13 cellular contexts compared by ENCODE assay signal in the genomic region with DNA sequence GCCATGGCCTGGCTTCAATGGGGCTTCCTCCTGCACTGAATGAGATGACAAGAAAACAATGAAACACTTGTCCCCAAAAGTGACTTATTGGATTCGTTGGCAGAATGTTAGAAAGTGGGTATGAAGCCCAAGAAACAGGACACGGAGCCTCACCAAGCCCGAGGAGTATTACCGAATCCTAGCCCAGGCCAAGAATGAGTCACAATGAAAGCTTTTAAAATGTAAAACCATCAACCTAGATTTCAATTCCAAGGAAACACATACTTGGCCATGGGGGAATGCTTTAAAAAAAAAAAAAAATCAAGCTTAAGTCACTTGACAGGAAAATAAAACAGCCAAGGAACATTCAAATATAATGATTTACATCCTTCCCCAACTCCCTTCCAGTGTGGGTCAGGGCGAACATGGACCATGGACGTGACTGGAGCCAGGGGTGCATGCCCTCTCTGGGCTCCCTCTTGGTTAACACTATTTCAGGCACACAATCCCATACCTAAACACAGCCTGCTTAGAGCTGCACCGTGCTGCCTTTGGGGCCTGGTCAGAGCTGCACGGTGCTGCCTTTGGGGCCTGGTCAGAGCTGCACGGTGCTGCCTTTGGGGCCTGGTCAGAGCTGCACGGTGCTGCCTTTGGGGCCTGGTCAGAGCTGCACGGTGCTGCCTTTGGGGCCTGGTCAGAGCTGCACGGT. TPM values are rescaled to one million over a fixed set of nuclear protein-coding genes. Genes with fewer than 3 reads are reported as not detected.
A peak's percentile ranks its signal among the peaks of the same experiment; 100 is the strongest.
DNase-seq lines count a peak whose midpoint lies in the region; ATAC-seq, FAIRE-seq and TF ChIP-seq lines count a peak whose summit lies in the region.
"Had no signal": no experiment of that assay in that cellular context is flagged by ENCODE, and none has a peak within 500 bp of the region (broad histone marks: within the 10 kb centered on the region; RNA-seq: fewer than 3 reads in every experiment).

No MANE protein-coding gene starts in this region.

- CTCF ChIA-PET in HepG2 (lab: Yijun Ruan, JAX; ENCODE audit: low intra/inter-chr PET ratio, low total read pairs) = no interaction called here

- H3K4me3 ChIP-seq in astrocyte of the cerebellum (ENCODE audit: low read depth, low read length) (no peak overlapping the region), HepG2 (replicated peaks in 1 of 3; ENCODE audit: insufficient read depth in 1 of 3, low read depth in 2 of 3, low read length in 3 of 3) (no peak overlapping the region), tibial artery (no peak overlapping the region), tibial nerve (no peak overlapping the region), left lung (no peak overlapping the region), thyroid gland (replicated peaks in 1 of 3) (no peak overlapping the region)
- H3K4me3 ChIP-seq: adrenal gland had no signal

- POLR2A ChIA-PET in HepG2 (lab: Yijun Ruan, JAX) = no interaction called here

- H3K4me1 ChIP-seq in HepG2 (ENCODE audit: insufficient read depth, low read length) (peaks cover 26% of the 10 kb centered on the region), tibial artery (peaks cover 0 to 38% (median 28%) of the 10 kb centered on the region in 4 donors), tibial nerve (peaks cover 0 to 32% (median 4%) of the 10 kb centered on the region in 4 donors), left lung (peaks cover 5 to 12% of the 10 kb centered on the region in 2 donors), thyroid gland (peaks cover 10 to 18% of the 10 kb centered on the region in 2 donors)

- TF ChIP-seq CTCF in astrocyte of the cerebellum (IDR thresholded peaks at IDR 0.05; ENCODE audit: low read depth, low read length, missing control alignments) (no peak), HepG2 (CRISPR knock-in tag; IDR thresholded peaks at IDR 0.05) (no peak), tibial artery (IDR thresholded peaks at IDR 0.05) (no peak), tibial nerve (IDR thresholded peaks at IDR 0.05) (no peak), left lung (IDR thresholded peaks at IDR 0.05) (no peak), thyroid gland (IDR thresholded peaks at IDR 0.05) (no peak)

- no peak overlapping the region for H2AFZ ChIP-seq in HepG2 (ENCODE audit: low read length)

- no peak for FAIRE-seq in H54 (lab: Jason Lieb, UNC)
- no peak for FAIRE-seq in HepG2 (lab: Jason Lieb, UNC)
- FAIRE-seq: endometrium had no signal

- ATAC-seq in HepG2 = no peak
- no peak for ATAC-seq in left lung
- ATAC-seq: natural killer cell had no signal

- TF ChIP-seq EP300 in HepG2 (IDR thresholded peaks at IDR 0.05; ENCODE audit: low read depth in 2 of 2, low read length in 2 of 2) = no peak
- TF ChIP-seq EP300 in HepG2 (CRISPR knock-in tag; IDR thresholded peaks at IDR 0.05; ENCODE audit: borderline replicate concordance) = no peak
- TF ChIP-seq EP300 in tibial nerve (IDR thresholded peaks at IDR 0.05) = no peak

- WGBS in HepG2 (ENCODE audit: low lambda C conversion rate) = 61% methylated on average over 8 of the region's 12 CpGs
- WGBS in tibial nerve, 2 donors = 43 to 59% methylated on average over 6 to 7 of the region's 12 CpGs
- 84 to 86% methylated on average over 7 of the region's 12 CpGs for WGBS in thyroid gland, 2 donors

- H3K27ac ChIP-seq in HepG2 (ENCODE audit: extremely low read length, insufficient read depth, low read length) = no peak overlapping the region
- H3K27ac ChIP-seq in tibial artery = peak overlapping the region; percentile 69 to 91
- H3K27ac ChIP-seq in tibial nerve = peak overlapping the region in 1 of 4 donors; percentile 16
- H3K27ac ChIP-seq in left lung = no peak overlapping the region
- no peak overlapping the region for H3K27ac ChIP-seq in thyroid gland
- H3K27ac ChIP-seq: HL-60 had no signal

- in situ Hi-C loops in astrocyte of the cerebellum (cut with HindIII; ENCODE audit: low sequenced_read_pairs) = loop anchor here (10.0 kb wide), 1 partner anchor 193 kb away; no protein-coding TSS in a partner anchor
- in situ Hi-C loops in HepG2 (cut with HindIII; ENCODE audit: extremely low pct_ligation_motif_present, low pct_unique_long_range_greater_than_20kb) = no loop called here

- H3K36me3 ChIP-seq in HepG2 (replicated peaks in 1 of 2; ENCODE audit: control insufficient read depth in 1 of 2, insufficient read depth in 2 of 2, low read length in 2 of 2) (no peaks in the 10 kb centered on the region), tibial artery (no peaks in the 10 kb centered on the region), tibial nerve (no peaks in the 10 kb centered on the region), left lung (no peaks in the 10 kb centered on the region), thyroid gland (no peaks in the 10 kb centered on the region)
- H3K36me3 ChIP-seq: adrenal gland had no signal

- peak; percentile 95 for DNase-seq in H54 (ENCODE audit: insufficient read length, low spot score)
- DNase-seq in astrocyte of the cerebellum (ENCODE audit: low read depth) = peak; percentile 80
- DNase-seq in HepG2 (ENCODE audit: low spot score) = no peak
- peak in 1 of 2 donors; percentile 24 for DNase-seq in tibial artery
- DNase-seq in tibial nerve (ENCODE audit: low spot score in 2 of 2) = no peak
- no peak for DNase-seq in left lung
- no peak for DNase-seq in thyroid gland
- DNase-seq: activated CD8-positive, alpha-beta memory T cell treated with anti-CD3 and anti-CD28 coated beads for 24 hours; natural killer cell; NCI-H1417 had no signal

- H3K27me3 ChIP-seq in HepG2 (ENCODE audit: control insufficient read depth in 1 of 2, insufficient read depth in 2 of 2, low read length in 2 of 2) = peaks cover 0 to 6% of the 10 kb centered on the region in 2 experiments; a peak in 2 of 5 replicates
- H3K27me3 ChIP-seq in tibial artery = no peaks in the 10 kb centered on the region
- no peaks in the 10 kb centered on the region for H3K27me3 ChIP-seq in tibial nerve
- peaks cover 0 to 8% of the 10 kb centered on the region in 2 donors for H3K27me3 ChIP-seq in left lung
- H3K27me3 ChIP-seq in thyroid gland = no peaks in the 10 kb centered on the region
- H3K27me3 ChIP-seq: adrenal gland had no signal

- no peak overlapping the region for H3K4me2 ChIP-seq in HepG2 (ENCODE audit: low read depth, low read length)

- no TSS peak for BruUV-seq in HepG2 (replicated peaks; lab: Mats Ljungman, UMichigan)

- no peak overlapping the region for H3K9ac ChIP-seq in HepG2 (ENCODE audit: insufficient read depth, low read depth, low read length)

- TF ChIP-seq RAD21 in HepG2 (CRISPR knock-in tag; IDR thresholded peaks at IDR 0.05) = no peak

- TF ChIP-seq POLR2A in H54 (IDR thresholded peaks at IDR 0.05; ENCODE audit: low read depth, low read length) (no peak), HepG2 (IDR thresholded peaks at IDR 0.05; ENCODE audit: insufficient read depth in 1 of 2, low read depth in 2 of 2, low read length in 2 of 2) (no peak), tibial nerve (IDR thresholded peaks at IDR 0.05) (no peak), thyroid gland (IDR thresholded peaks at IDR 0.05) (no peak)

- H3K9me3 ChIP-seq in HepG2 (ENCODE audit: low read length) (no peaks in the 10 kb centered on the region), tibial artery (no peaks in the 10 kb centered on the region), tibial nerve (no peaks in the 10 kb centered on the region), left lung (no peaks in the 10 kb centered on the region), thyroid gland (no peaks in the 10 kb centered on the region)
- H3K9me3 ChIP-seq: adrenal gland had no signal

- H4K20me1 ChIP-seq in HepG2 (ENCODE audit: insufficient read depth, low read length) = peaks cover 2% of the 10 kb centered on the region; the same call in 1 of the 2 replicates

- peaks cover 19% of the 10 kb centered on the region for H3K79me2 ChIP-seq in HepG2 (ENCODE audit: insufficient read depth, low read length)

- intact Hi-C loops in HepG2 (cut with micrococcal nuclease; ENCODE audit: unreplicated experiment) (no loop called here), tibial artery (cut with DNase I; ENCODE audit: low total_unique reads) (loop anchor here (10.0 kb wide), 1 partner anchor 253 kb away; no protein-coding TSS in a partner anchor), left lung (cut with DNase I) (loop anchor here in 1 of 2 donors (10.0 kb wide), 1 partner anchor 413 kb away; no protein-coding TSS in a partner anchor), thyroid gland (cut with DNase I) (no loop called here)

RNA-seq across cellular contexts. Expression of gene STX16, which starts 3.1 kb away (rescaled TPM):
- total RNA-seq in HepG2 (2016; rRNA removed; fragmentation: Illumina TruSeq; extraction: Trizol) = 28.0 and 40.5 TPM in 2 replicates
- total RNA-seq in HepG2 (2016; cell fraction: cytosol; rRNA removed; fragmentation: Illumina TruSeq; extraction: Trizol; ENCODE audit: low read depth) = 42.2 and 47.4 TPM in 2 replicates
- 26.0 and 32.7 TPM in 2 replicates for total RNA-seq in HepG2 (2016; cell fraction: insoluble cytoplasmic fraction; rRNA removed; fragmentation: Illumina TruSeq; extraction: Trizol)
- total RNA-seq in HepG2 (2016; cell fraction: membrane; rRNA removed; fragmentation: Illumina TruSeq; extraction: Trizol) = 41.8 and 44.6 TPM in 2 replicates
- total RNA-seq in HepG2 (2016; cell fraction: nucleus; rRNA removed; fragmentation: Illumina TruSeq; extraction: Trizol) = 52.2 and 59.0 TPM in 2 replicates
- 72.7 and 79.2 TPM in 2 replicates for polyA plus RNA-seq in HepG2 (2011; rRNA removed)
- 37.3 and 55.0 TPM in 2 replicates for polyA plus RNA-seq in HepG2 (2011; cell fraction: cytosol; rRNA removed)
- polyA plus RNA-seq in HepG2 (2011; cell fraction: nucleus; rRNA removed) = 168 and 204 TPM in 2 replicates
- 88.7 and 102 TPM in 2 replicates for polyA plus RNA-seq in HepG2 (2012)
- 6.6 and 6.7 TPM in 2 replicates for polyA plus RNA-seq in HepG2 (2016; cell fraction: cytosol; fragmentation: Illumina TruSeq; extraction: Trizol; ENCODE audit: low read depth)
- polyA plus RNA-seq in HepG2 (2016; cell fraction: insoluble cytoplasmic fraction; fragmentation: Illumina TruSeq; extraction: Trizol; ENCODE audit: low read depth) = 48.8 and 56.0 TPM in 2 replicates
- polyA plus RNA-seq in HepG2 (2016; cell fraction: membrane; fragmentation: Illumina TruSeq; extraction: Trizol; ENCODE audit: low read depth) = 27.8 and 29.3 TPM in 2 replicates
- 245 and 266 TPM in 2 replicates for polyA plus RNA-seq in HepG2 (2016; cell fraction: nucleus; fragmentation: Illumina TruSeq; extraction: Trizol; ENCODE audit: insufficient read depth, low read depth)
- 15.4 and 22.9 TPM in 2 replicates for polyA minus RNA-seq in HepG2 (2011; rRNA and poly(A)+ RNA removed; ENCODE audit: low replicate concordance)
- polyA minus RNA-seq in HepG2 (2011; cell fraction: cytosol; rRNA and poly(A)+ RNA removed) = 18.4 and 26.0 TPM in 2 replicates
- 99.9 and 121 TPM in 2 replicates for polyA minus RNA-seq in HepG2 (2011; cell fraction: nucleus; rRNA and poly(A)+ RNA removed)
- 100 to 1,000 TPM in 1 of 4 donors, 10 to 100 TPM in 3; 70.2 to 148 (median 85.9) TPM for total RNA-seq in tibial nerve
- total RNA-seq in left lung = 10 to 100 TPM; 50.4 to 58.0 TPM
- total RNA-seq in thyroid gland = 10 to 100 TPM; 42.5 to 59.1 (median 53.0) TPM

RNA-seq across cellular contexts. Expression of gene NPEPL1, which starts 44.6 kb away (rescaled TPM):
- total RNA-seq in HepG2 (2016; rRNA removed; fragmentation: Illumina TruSeq; extraction: Trizol) = 0.60 and 4.1 TPM in 2 replicates
- total RNA-seq in HepG2 (2016; cell fraction: cytosol; rRNA removed; fragmentation: Illumina TruSeq; extraction: Trizol; ENCODE audit: low read depth) = 3.0 and 3.1 TPM in 2 replicates
- 0.30 and 4.3 TPM in 2 replicates for total RNA-seq in HepG2 (2016; cell fraction: insoluble cytoplasmic fraction; rRNA removed; fragmentation: Illumina TruSeq; extraction: Trizol)
- 0.96 and 1.0 TPM in 2 replicates for total RNA-seq in HepG2 (2016; cell fraction: membrane; rRNA removed; fragmentation: Illumina TruSeq; extraction: Trizol)
- 8.0 and 8.6 TPM in 2 replicates for total RNA-seq in HepG2 (2016; cell fraction: nucleus; rRNA removed; fragmentation: Illumina TruSeq; extraction: Trizol)
- 7.5 and 9.9 TPM in 2 replicates for polyA plus RNA-seq in HepG2 (2011; rRNA removed)
- 1.3 and 1.9 TPM in 2 replicates for polyA plus RNA-seq in HepG2 (2011; cell fraction: cytosol; rRNA removed)
- 184 and 219 TPM in 2 replicates for polyA plus RNA-seq in HepG2 (2011; cell fraction: nucleus; rRNA removed)
- polyA plus RNA-seq in HepG2 (2012) = 16.9 and 23.0 TPM in 2 replicates
- polyA plus RNA-seq in HepG2 (2016; cell fraction: cytosol; fragmentation: Illumina TruSeq; extraction: Trizol; ENCODE audit: low read depth) = 0.41 and 0.51 TPM in 2 replicates
- 0.69 and 1.4 TPM in 2 replicates for polyA plus RNA-seq in HepG2 (2016; cell fraction: insoluble cytoplasmic fraction; fragmentation: Illumina TruSeq; extraction: Trizol; ENCODE audit: low read depth)
- polyA plus RNA-seq in HepG2 (2016; cell fraction: membrane; fragmentation: Illumina TruSeq; extraction: Trizol; ENCODE audit: low read depth) = 0.55 and 0.71 TPM in 2 replicates
- polyA plus RNA-seq in HepG2 (2016; cell fraction: nucleus; fragmentation: Illumina TruSeq; extraction: Trizol; ENCODE audit: insufficient read depth, low read depth) = 49.5 and 52.8 TPM in 2 replicates
- 8.5 and 18.0 TPM in 2 replicates for polyA minus RNA-seq in HepG2 (2011; rRNA and poly(A)+ RNA removed; ENCODE audit: low replicate concordance)
- 0.49 and 0.88 TPM in 2 replicates for polyA minus RNA-seq in HepG2 (2011; cell fraction: cytosol; rRNA and poly(A)+ RNA removed)
- polyA minus RNA-seq in HepG2 (2011; cell fraction: nucleus; rRNA and poly(A)+ RNA removed) = 24.2 and 30.1 TPM in 2 replicates
- total RNA-seq in tibial nerve = 100 to 1,000 TPM in 1 of 4 donors, 10 to 100 TPM in 3; 57.6 to 123 (median 73.0) TPM
- total RNA-seq in left lung = 10 to 100 TPM; 25.1 to 30.8 TPM
- total RNA-seq in thyroid gland = 10 to 100 TPM; 41.6 to 56.0 (median 47.2) TPM

Comparison
In these comparisons a context has a peak if more than half of its experiments do, and no peak if none do; other contexts are left out.
1. DNase-seq: peak in H54 (single experiment) and astrocyte of the cerebellum (single experiment); none in HepG2 (single experiment), tibial nerve (0 of 2), left lung (0 of 2) and thyroid gland (0 of 2).
2. H3K27ac ChIP-seq: peak in tibial artery (2 of 2); none in HepG2 (single experiment), left lung (0 of 2) and thyroid gland (0 of 3).